Comparison of ENCODE assay signal across 12 cellular contexts in the genomic region with DNA sequence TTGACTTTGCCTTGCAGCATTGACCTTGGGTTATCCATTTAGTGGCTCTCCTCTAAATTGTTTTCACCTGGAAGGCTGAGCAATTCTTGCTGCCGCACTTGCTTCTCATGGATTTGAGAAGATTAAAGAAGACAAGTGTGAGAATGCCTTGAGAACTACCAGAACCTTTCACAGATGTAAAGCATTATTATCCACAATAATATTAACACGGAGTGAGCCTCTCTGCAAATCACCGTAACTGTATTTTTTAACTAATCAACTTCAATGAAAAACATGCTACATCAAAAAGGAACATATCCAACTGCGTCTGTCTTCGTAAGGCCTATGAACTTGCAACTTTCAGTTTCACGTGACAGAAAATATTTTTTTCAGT.
DNase-seq lines count a peak whose midpoint lies in the region; ATAC-seq, FAIRE-seq and TF ChIP-seq lines count a peak whose summit lies in the region.
"Had no signal": no experiment of that assay in that cellular context is flagged by ENCODE, and none has a peak within 500 bp of the region (broad histone marks: within the 10 kb centered on the region; RNA-seq: fewer than 3 reads in every experiment).

No MANE protein-coding gene starts in this region.

- peak; percentile 36 for ATAC-seq in GM18907 (IDR thresholded peaks at IDR 0.05; ENCODE audit: unreplicated experiment)
- peak; percentile 29 for ATAC-seq in HG03354 (IDR thresholded peaks at IDR 0.05; ENCODE audit: poor library complexity, severe bottlenecking, unreplicated experiment)
- no peak for ATAC-seq in activated T-cell treated with anti-CD3 and anti-CD28 coated beads, Interleukin-2, amount 50 U/mL, for 4 hours

- H3K4me3 Mint-ChIP-seq in activated T-cell treated with anti-CD3 and anti-CD28 coated beads, Interleukin-2, amount 50 U/mL, for 4 hours, result no peak overlapping the region
- H3K4me3 Mint-ChIP-seq in CD14-positive monocyte, result no peak overlapping the region
- H3K4me3 Mint-ChIP-seq: activated naive CD8-positive, alpha-beta T cell treated with anti-CD3 and anti-CD28 coated beads for 36 hours had no signal

- H3K4me1 Mint-ChIP-seq in activated T-cell treated with anti-CD3 and anti-CD28 coated beads, Interleukin-2, amount 50 U/mL, for 4 hours (ENCODE audit: low read depth), result peaks cover 9% of the 10 kb centered on the region
- H3K4me1 Mint-ChIP-seq in CD14-positive monocyte, result peaks cover 6% of the 10 kb centered on the region
- H3K4me1 Mint-ChIP-seq: activated naive CD8-positive, alpha-beta T cell treated with anti-CD3 and anti-CD28 coated beads for 36 hours had no signal

- peaks cover 7% of the 10 kb centered on the region in 2 donors for H3K36me3 ChIP-seq in esophagus (ENCODE audit: control insufficient read depth in 2 of 2, insufficient read depth in 2 of 2, low read length in 1 of 2)
- no peaks in the 10 kb centered on the region for H3K36me3 ChIP-seq in small intestine (ENCODE audit: control insufficient read depth in 2 of 2, insufficient read depth in 2 of 2, low read length in 2 of 2)
- peaks cover 0 to 66% (median 19%) of the 10 kb centered on the region in 6 donors for H3K36me3 ChIP-seq in spleen

- peak overlapping the region; percentile 74 to 89 for H3K27ac ChIP-seq in esophagus (ENCODE audit: low read depth in 2 of 2, low read length in 1 of 2)
- H3K27ac ChIP-seq in small intestine (ENCODE audit: low read depth in 1 of 2, low read length in 1 of 2), result peak overlapping the region; percentile 84 to 91
- peak overlapping the region in 2 of 8 donors; percentile 1 to 11 for H3K27ac ChIP-seq in spleen

- FAIRE-seq in small intestine (lab: Jason Lieb, UNC), result no peak

- TF ChIP-seq CTCF in CD14-positive monocyte (IDR thresholded peaks at IDR 0.05) (no peak), spleen (IDR thresholded peaks at IDR 0.05 in 8 of 11, conservative IDR thresholded peaks at IDR 0.05 in 3 of 11) (no peak)

- H3K9me3 ChIP-seq in esophagus (ENCODE audit: control insufficient read depth in 2 of 2, insufficient read depth in 1 of 2, low read depth in 1 of 2, low read length in 1 of 2) (no peaks in the 10 kb centered on the region), small intestine (ENCODE audit: control insufficient read depth, low read depth) (no peaks in the 10 kb centered on the region), spleen (no peaks in the 10 kb centered on the region)

- peaks cover 13% of the 10 kb centered on the region for H3K36me3 Mint-ChIP-seq in activated T-cell treated with anti-CD3 and anti-CD28 coated beads, Interleukin-2, amount 50 U/mL, for 4 hours (ENCODE audit: insufficient read depth)
- H3K36me3 Mint-ChIP-seq in CD14-positive monocyte, result peaks cover 19 to 24% of the 10 kb centered on the region in 2 donors

- DNase-seq in small intestine (no peak), CD14-positive monocyte (ENCODE audit: low spot score) (no peak), spleen (no peak), GM19240 (ENCODE audit: insufficient read length, low spot score) (no peak)
- no peak for DNase-seq in activated T-cell treated with anti-CD3 and anti-CD28 coated beads, Interleukin-2, amount 50 U/mL, for 4 hours
- DNase-seq: activated CD4-positive, alpha-beta T cell treated with anti-CD3 and anti-CD28 coated beads, Interleukin-2, amount 50 U/mL, for 48 hours; activated naive CD8-positive, alpha-beta T cell treated with anti-CD3 and anti-CD28 coated beads for 36 hours; effector CD8-positive, alpha-beta T cell; NCI-H1436 treated with DMSO at 0.1 percent for 48 hours had no signal

- peaks cover 0 to 5% of the 10 kb centered on the region in 2 donors for H3K4me1 ChIP-seq in esophagus (ENCODE audit: control insufficient read depth in 2 of 2, insufficient read depth in 2 of 2, low read length in 1 of 2)
- H3K4me1 ChIP-seq in small intestine (ENCODE audit: control insufficient read depth in 2 of 2, insufficient read depth in 1 of 2, low read depth in 1 of 2, low read length in 1 of 2), result peaks cover 7 to 8% of the 10 kb centered on the region in 2 donors
- peaks cover 0 to 12% (median 0%) of the 10 kb centered on the region in 6 donors for H3K4me1 ChIP-seq in spleen

- no peaks in the 10 kb centered on the region for H3K9me3 Mint-ChIP-seq in activated T-cell treated with anti-CD3 and anti-CD28 coated beads, Interleukin-2, amount 50 U/mL, for 4 hours
- H3K9me3 Mint-ChIP-seq in CD14-positive monocyte, result no peaks in the 10 kb centered on the region
- H3K9me3 Mint-ChIP-seq: activated naive CD8-positive, alpha-beta T cell treated with anti-CD3 and anti-CD28 coated beads for 36 hours had no signal

- TF ChIP-seq POLR2A in spleen (IDR thresholded peaks at IDR 0.05), result no peak

- peak overlapping the region in 1 of 7 donors; percentile 23 for H3K27ac Mint-ChIP-seq in CD14-positive monocyte
- H3K27ac Mint-ChIP-seq: activated naive CD8-positive, alpha-beta T cell treated with anti-CD3 and anti-CD28 coated beads for 36 hours had no signal

- H3K27me3 ChIP-seq in esophagus (ENCODE audit: control insufficient read depth in 1 of 2, insufficient read depth in 2 of 2, low read length in 2 of 2), result no peaks in the 10 kb centered on the region
- no peaks in the 10 kb centered on the region for H3K27me3 ChIP-seq in small intestine (ENCODE audit: control insufficient read depth in 2 of 2, insufficient read depth in 2 of 2, low read length in 2 of 2)
- H3K27me3 ChIP-seq in spleen (replicated peaks in 1 of 7), result no peaks in the 10 kb centered on the region

- H3K4me3 ChIP-seq in esophagus (ENCODE audit: low read depth in 1 of 2, low read length in 2 of 2), result no peak overlapping the region
- no peak overlapping the region for H3K4me3 ChIP-seq in small intestine (ENCODE audit: low read depth in 1 of 2, low read length in 2 of 2)
- H3K4me3 ChIP-seq in spleen, result no peak overlapping the region

- 61 to 68% methylated on average over 6 of the region's 6 CpGs for WGBS in esophagus, 2 donors
- WGBS in small intestine, 3 donors, result 16 to 46% (median 28%) methylated on average over 6 of the region's 6 CpGs
- WGBS in spleen, 5 donors, result 68 to 79% (median 75%) methylated on average over 6 of the region's 6 CpGs

- intact Hi-C loops in CD14-positive monocyte (cut with micrococcal nuclease) (no loop called here), spleen (cut with DNase I; ENCODE audit: low total_unique reads) (loop anchor here (5.0 kb wide), 1 partner anchor 228 kb away; no protein-coding TSS in a partner anchor)

- H3K27me3 Mint-ChIP-seq in activated T-cell treated with anti-CD3 and anti-CD28 coated beads, Interleukin-2, amount 50 U/mL, for 4 hours (ENCODE audit: low read depth), result no peaks in the 10 kb centered on the region
- H3K27me3 Mint-ChIP-seq in CD14-positive monocyte (ENCODE audit: low read depth in 3 of 3), result no peaks in the 10 kb centered on the region
- H3K27me3 Mint-ChIP-seq: activated naive CD8-positive, alpha-beta T cell treated with anti-CD3 and anti-CD28 coated beads for 36 hours had no signal

Comparison
In these comparisons a context has a peak if more than half of its experiments do, and no peak if none do; other contexts are left out.
1. ATAC-seq: peak in GM18907 (single experiment) and HG03354 (single experiment); none in activated T-cell treated with anti-CD3 and anti-CD28 coated beads, Interleukin-2, amount 50 U/mL, for 4 hours (0 of 2).